Comparison of ENCODE assay signal across 8 cellular contexts in genomic region chr3:51686512-51687215, GRCh38. TPM values are rescaled to one million over a fixed set of nuclear protein-coding genes. Genes with fewer than 3 reads are reported as not detected.
DNase-seq lines count a peak whose midpoint lies in the region; ATAC-seq and FAIRE-seq lines count a peak whose summit lies in the region.

No MANE protein-coding gene starts in this region.

- H3K36me3 ChIP-seq in skeletal muscle satellite cell (ENCODE audit: insufficient read depth, low read length): peaks cover 55% of the 10 kb centered on the region

- H3K4me3 ChIP-seq in skeletal muscle satellite cell (ENCODE audit: low read length): no peak overlapping the region

- H3K9ac ChIP-seq in skeletal muscle satellite cell (ENCODE audit: low read depth, low read length): peak overlapping the region; percentile 21

- peak overlapping the region; percentile 95 for H3K27ac Mint-ChIP-seq in activated CD8-positive, alpha-beta memory T cell treated with anti-CD3 and anti-CD28 coated beads, Interleukin-2, amount 10 ng/mL, durations not matched to agents 7 days and 5 days

- DNase-seq in GM19240 (ENCODE audit: insufficient read length, low spot score) (peak; percentile 40), Kasumi-1 (lab: John Stamatoyannopoulos, UW) (peak; percentile 74 to 88), NCI-H1092 treated with DMSO at 0.1 percent for 48 hours (lab: John Stamatoyannopoulos, UW) (no peak), RCC 7860 (ENCODE audit: low spot score) (no peak)
- peak; percentile 96 for DNase-seq in activated CD8-positive, alpha-beta memory T cell treated with anti-CD3 and anti-CD28 coated beads, Interleukin-2, amount 10 ng/mL, durations not matched to agents 7 days and 5 days

- H3K27me3 Mint-ChIP-seq in activated CD8-positive, alpha-beta memory T cell treated with anti-CD3 and anti-CD28 coated beads, Interleukin-2, amount 10 ng/mL, durations not matched to agents 7 days and 5 days: no peaks in the 10 kb centered on the region

- FAIRE-seq in RCC 7860 (lab: Jason Lieb, UNC): no peak

- CTCF ChIA-PET in activated CD8-positive, alpha-beta memory T cell treated with anti-CD3 and anti-CD28 coated beads, Interleukin-2, amount 10 ng/mL, durations not matched to agents 7 days and 5 days (lab: Charles Lee): interaction anchor here (0.6 to 12.0 kb wide), 10 partner anchors 8 to 298 kb away, joined by 3 to 269 read pairs (median 7); partner anchors contain the start of genes DCAF1, RAD54L2 and TEX264

- no peaks in the 10 kb centered on the region for H3K9me3 Mint-ChIP-seq in activated CD8-positive, alpha-beta memory T cell treated with anti-CD3 and anti-CD28 coated beads, Interleukin-2, amount 10 ng/mL, durations not matched to agents 7 days and 5 days (ENCODE audit: low read depth)

- peaks cover 18% of the 10 kb centered on the region for H3K4me1 ChIP-seq in skeletal muscle satellite cell (ENCODE audit: control insufficient read depth, insufficient read depth, low read length)

- H3K36me3 Mint-ChIP-seq in activated CD8-positive, alpha-beta memory T cell treated with anti-CD3 and anti-CD28 coated beads, Interleukin-2, amount 10 ng/mL, durations not matched to agents 7 days and 5 days: peaks cover 38% of the 10 kb centered on the region

- H3K27me3 ChIP-seq in skeletal muscle satellite cell (ENCODE audit: control insufficient read depth, insufficient read depth, low read length): no peaks in the 10 kb centered on the region

- H3K4me3 Mint-ChIP-seq in activated CD8-positive, alpha-beta memory T cell treated with anti-CD3 and anti-CD28 coated beads, Interleukin-2, amount 10 ng/mL, durations not matched to agents 7 days and 5 days: peak overlapping the region; percentile 56

- peak overlapping the region; percentile 41 for H3K4me2 ChIP-seq in skeletal muscle satellite cell (ENCODE audit: low read length)

- no peaks in the 10 kb centered on the region for H3K9me3 ChIP-seq in skeletal muscle satellite cell (replicated peaks; ENCODE audit: low read length)

- ATAC-seq in activated CD8-positive, alpha-beta memory T cell treated with anti-CD3 and anti-CD28 coated beads, Interleukin-2, amount 10 ng/mL, durations not matched to agents 7 days and 5 days: peak; percentile 78
- ATAC-seq in esophagus mucosa (peak; percentile 38), HG03521 (IDR thresholded peaks at IDR 0.05; ENCODE audit: unreplicated experiment) (no peak)

- peaks cover 69% of the 10 kb centered on the region for H3K4me1 Mint-ChIP-seq in activated CD8-positive, alpha-beta memory T cell treated with anti-CD3 and anti-CD28 coated beads, Interleukin-2, amount 10 ng/mL, durations not matched to agents 7 days and 5 days

RNA-seq across cellular contexts. Expression of gene TEX264, which starts 15.6 kb away (rescaled TPM):
- total RNA-seq in activated CD8-positive, alpha-beta memory T cell treated with anti-CD3 and anti-CD28 coated beads, Interleukin-2, amount 10 ng/mL, durations not matched to agents 7 days and 5 days: 10 to 100 TPM; 58.8 to 66.5 TPM
- total RNA-seq in esophagus mucosa: 32.8 TPM
- 30.9 and 39.3 TPM in 2 replicates for total RNA-seq in skeletal muscle satellite cell (2012; rRNA removed)

RNA-seq across cellular contexts. Expression of gene GRM2, which starts 20.2 kb away (rescaled TPM):
- under 1 TPM; 0.52 to 0.55 TPM for total RNA-seq in activated CD8-positive, alpha-beta memory T cell treated with anti-CD3 and anti-CD28 coated beads, Interleukin-2, amount 10 ng/mL, durations not matched to agents 7 days and 5 days
- total RNA-seq in esophagus mucosa: 0.08 TPM
- under 0.01 TPM in 1 of 2 replicates, not detected in the other for total RNA-seq in skeletal muscle satellite cell (2012; rRNA removed)

Comparison
In these comparisons a context has a peak if more than half of its experiments do, and no peak if none do; other contexts are left out.
1. DNase-seq: peak in GM19240 (single experiment), Kasumi-1 (2 of 2) and activated CD8-positive, alpha-beta memory T cell treated with anti-CD3 and anti-CD28 coated beads, Interleukin-2, amount 10 ng/mL, durations not matched to agents 7 days and 5 days (single experiment); none in NCI-H1092 treated with DMSO at 0.1 percent for 48 hours (single experiment) and RCC 7860 (single experiment).